8 cellular contexts compared by ENCODE assay signal in the genomic region with DNA sequence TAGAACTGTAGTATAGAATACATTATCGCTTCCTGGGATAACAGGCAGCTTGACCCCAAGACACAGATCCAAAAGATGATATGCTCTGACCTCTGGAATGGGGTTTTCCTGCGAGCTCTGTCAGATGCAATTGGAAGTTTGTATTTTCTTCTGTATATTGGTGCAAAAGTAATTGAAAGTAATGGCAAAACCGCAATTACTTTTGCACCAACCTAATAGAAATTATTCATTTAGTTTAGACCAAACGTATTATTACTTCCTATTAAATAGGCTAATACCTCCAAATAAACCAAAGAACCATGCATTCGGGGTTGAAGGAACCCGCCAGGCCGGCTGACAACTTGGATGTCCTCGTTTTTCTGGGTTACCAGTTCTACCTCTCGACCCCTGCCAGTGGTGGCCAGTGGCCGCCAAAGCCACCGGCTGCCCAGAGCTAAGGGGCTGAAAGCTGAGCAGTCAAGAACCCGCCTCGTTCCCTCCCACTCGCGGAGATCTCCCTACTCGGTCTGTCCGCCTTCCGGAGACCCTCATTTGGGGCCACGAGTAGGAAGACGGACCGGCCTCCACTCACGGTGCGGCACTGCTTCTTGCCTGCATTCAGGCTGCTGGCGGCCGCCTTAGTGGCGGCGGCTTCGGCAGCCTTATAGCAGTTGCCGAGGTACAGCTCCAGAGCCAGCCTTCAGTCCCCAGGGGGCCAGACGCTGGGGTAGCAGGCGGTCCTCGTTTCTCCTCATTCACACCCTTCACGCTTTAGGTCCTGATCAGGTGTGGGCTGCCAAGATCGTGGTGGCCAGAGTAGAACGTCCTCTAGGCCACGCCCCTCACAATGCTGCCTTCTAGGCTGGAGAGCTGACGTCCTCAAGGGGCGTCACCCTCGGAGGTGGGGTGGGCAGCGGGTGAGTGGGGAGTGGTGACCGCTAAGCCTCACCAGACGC.
DNase-seq lines count a peak whose midpoint lies in the region; ATAC-seq and TF ChIP-seq lines count a peak whose summit lies in the region.

No MANE protein-coding gene starts in this region.

- DNase-seq in DMS153 (lab: John Stamatoyannopoulos, UW) (peak; percentile 20), DMS153 treated with DMSO at 0.1 percent for 48 hours (lab: John Stamatoyannopoulos, UW; ENCODE audit: unreplicated experiment) (no peak), OCI-M1 (lab: John Stamatoyannopoulos, UW) (peak; percentile 75), epithelial cell of esophagus (ENCODE audit: low read depth) (peak; percentile 10), naive B cell (no peak), T-helper 9 cell (no peak)

- H3K4me3 ChIP-seq in epithelial cell of esophagus (ENCODE audit: low read length), result peak overlapping the region; percentile 25

- no peak overlapping the region for H3K27ac Mint-ChIP-seq in naive B cell

- H3K4me1 Mint-ChIP-seq in naive B cell, result peaks cover 0 to 12% (median 4%) of the 10 kb centered on the region in 3 donors

- ATAC-seq in naive B cell (ENCODE audit: low read depth in 2 of 2) (peak; percentile 34 to 50), HG02759 (IDR thresholded peaks at IDR 0.05; ENCODE audit: unreplicated experiment) (no peak), HG03342 (IDR thresholded peaks at IDR 0.05; ENCODE audit: unreplicated experiment) (no peak)

- peaks cover 0 to 6% (median 3%) of the 10 kb centered on the region in 7 donors for H3K9me3 Mint-ChIP-seq in naive B cell

- peak overlapping the region; percentile 4 to 75 (median 72) for H3K4me3 Mint-ChIP-seq in naive B cell

- no peak for TF ChIP-seq CTCF in epithelial cell of esophagus (IDR thresholded peaks at IDR 0.05; ENCODE audit: insufficient read depth, low read depth, low read length, missing control alignments)

- peaks cover 7 to 8% (median 7%) of the 10 kb centered on the region in 3 donors for H3K27me3 Mint-ChIP-seq in naive B cell

- no peaks in the 10 kb centered on the region for H3K36me3 Mint-ChIP-seq in naive B cell

Comparison
In these comparisons a context has a peak if more than half of its experiments do, and no peak if none do; other contexts are left out.
1. DNase-seq: peak in DMS153 (single experiment), OCI-M1 (single experiment) and epithelial cell of esophagus (single experiment); none in DMS153 treated with DMSO at 0.1 percent for 48 hours (single experiment), naive B cell (single experiment) and T-helper 9 cell (single experiment).
2. ATAC-seq: peak in naive B cell (2 of 2); none in HG02759 (single experiment) and HG03342 (single experiment).